In the genomic region with DNA sequence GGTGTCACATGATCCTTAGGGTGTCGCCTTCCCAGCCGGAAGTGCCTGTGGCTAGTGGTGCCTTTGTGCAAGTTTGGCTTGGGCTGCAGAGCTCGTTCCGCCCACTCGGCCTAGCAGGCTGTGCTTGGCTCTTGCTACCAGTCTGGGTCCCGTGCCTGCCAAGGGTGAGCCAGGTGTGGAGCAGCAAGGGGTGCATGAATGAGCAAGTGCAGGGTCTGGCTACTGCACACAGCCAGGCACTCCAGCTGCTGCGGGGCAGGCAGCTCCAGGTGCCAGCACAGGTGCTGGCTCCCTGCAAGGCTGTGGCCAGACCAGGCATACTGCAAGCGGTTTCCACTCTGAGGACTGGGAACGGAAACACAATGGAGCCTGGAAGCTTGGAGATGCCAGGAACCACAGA, we compare ENCODE assay signal across 21 cellular contexts.
A peak's percentile ranks its signal among the peaks of the same experiment; 100 is the strongest.
DNase-seq lines count a peak whose midpoint lies in the region; ATAC-seq and TF ChIP-seq lines count a peak whose summit lies in the region.
"Had no signal": no experiment of that assay in that cellular context is flagged by ENCODE, and none has a peak within 500 bp of the region (broad histone marks: within the 10 kb centered on the region; RNA-seq: fewer than 3 reads in every experiment).

No MANE protein-coding gene starts in this region.

- intact Hi-C loops in thyroid gland (cut with DNase I): no loop called here

- H3K4me1 Mint-ChIP-seq in WTC11: no peaks in the 10 kb centered on the region
- H3K4me1 Mint-ChIP-seq in stimulated activated memory B cell treated with anti-CD40 and anti-IgM and Interleukin-4, amounts not matched to agents 10 μg/mL and 1 μg/mL and 100 μg/mL, for 72 hours: no peaks in the 10 kb centered on the region

- no peaks in the 10 kb centered on the region for H3K9me3 Mint-ChIP-seq in WTC11
- H3K9me3 Mint-ChIP-seq in stimulated activated memory B cell treated with anti-CD40 and anti-IgM and Interleukin-4, amounts not matched to agents 10 μg/mL and 1 μg/mL and 100 μg/mL, for 72 hours: peaks cover 4% of the 10 kb centered on the region

- POLR2A ChIA-PET in WTC11 (lab: Charles Lee): no interaction called here

- WGBS in thyroid gland, 2 donors: 78 to 81% methylated on average over 8 of the region's 9 CpGs

- no peak for TF ChIP-seq POLR2A in thyroid gland (IDR thresholded peaks at IDR 0.05)

- no peak overlapping the region for H3K4me3 ChIP-seq in thyroid gland (replicated peaks in 1 of 3)
- H3K4me3 ChIP-seq: PC-9 had no signal

- no peak overlapping the region for H3K4me3 Mint-ChIP-seq in WTC11
- H3K4me3 Mint-ChIP-seq in stimulated activated memory B cell treated with anti-CD40 and anti-IgM and Interleukin-4, amounts not matched to agents 10 μg/mL and 1 μg/mL and 100 μg/mL, for 72 hours: no peak overlapping the region

- H3K27me3 ChIP-seq in thyroid gland: no peaks in the 10 kb centered on the region

- ATAC-seq in WTC11: peak; percentile 30; the same call in 1 of the 2 replicates
- ATAC-seq in stimulated activated memory B cell treated with anti-CD40 and anti-IgM and Interleukin-4, amounts not matched to agents 10 μg/mL and 1 μg/mL and 100 μg/mL, for 72 hours: peak; percentile 25

- no peaks in the 10 kb centered on the region for H3K4me1 ChIP-seq in thyroid gland

- H3K27ac Mint-ChIP-seq in WTC11: no peak overlapping the region
- H3K27ac Mint-ChIP-seq in stimulated activated memory B cell treated with anti-CD40 and anti-IgM and Interleukin-4, amounts not matched to agents 10 μg/mL and 1 μg/mL and 100 μg/mL, for 72 hours: no peak overlapping the region

- no peak overlapping the region for H3K27ac ChIP-seq in thyroid gland
- H3K27ac ChIP-seq: 22Rv1, C4-2B, PC-9 had no signal

- no peak for TF ChIP-seq CTCF in WTC11 (IDR thresholded peaks at IDR 0.05)
- TF ChIP-seq CTCF in thyroid gland (IDR thresholded peaks at IDR 0.05): no peak

- no peaks in the 10 kb centered on the region for H3K9me3 ChIP-seq in thyroid gland

- CTCF ChIA-PET in WTC11 (lab: Charles Lee): no interaction called here

- H3K36me3 ChIP-seq in thyroid gland: no peaks in the 10 kb centered on the region

- H3K36me3 Mint-ChIP-seq in WTC11: no peaks in the 10 kb centered on the region
- no peaks in the 10 kb centered on the region for H3K36me3 Mint-ChIP-seq in stimulated activated memory B cell treated with anti-CD40 and anti-IgM and Interleukin-4, amounts not matched to agents 10 μg/mL and 1 μg/mL and 100 μg/mL, for 72 hours

- DNase-seq in NCI-H2081 (lab: John Stamatoyannopoulos, UW) (peak; percentile 7 to 77), NCI-H2081 treated with DMSO at 0.1 percent for 48 hours (lab: John Stamatoyannopoulos, UW) (no peak), NCI-H345 (lab: John Stamatoyannopoulos, UW) (peak; percentile 76), WTC11 (ENCODE audit: low spot score) (peak; percentile 12), thyroid gland (no peak), globus pallidus (ENCODE audit: low spot score) (no peak), COLO668 (lab: John Stamatoyannopoulos, UW; ENCODE audit: unreplicated experiment) (no peak)
- DNase-seq: AML-193, DMS79 treated with DMSO at 0.1 percent for 48 hours, HCEC 1CT, IMR-90, Karpas-422, NCI-H1048, NCI-H146, NCI-H2029 treated with DMSO at 0.1 percent for 48 hours, NCI-H446 treated with DMSO at 0.1 percent for 48 hours, PC-9, T-helper 1 cell had no signal

- H3K27me3 Mint-ChIP-seq in WTC11 (ENCODE audit: low read depth): no peaks in the 10 kb centered on the region
- H3K27me3 Mint-ChIP-seq in stimulated activated memory B cell treated with anti-CD40 and anti-IgM and Interleukin-4, amounts not matched to agents 10 μg/mL and 1 μg/mL and 100 μg/mL, for 72 hours: no peaks in the 10 kb centered on the region

TF ChIP-seq in WTC11, 78 proteins besides CTCF, POLR2A, EP300 and RAD21:
- TF ChIP-seq, protein P1, sequence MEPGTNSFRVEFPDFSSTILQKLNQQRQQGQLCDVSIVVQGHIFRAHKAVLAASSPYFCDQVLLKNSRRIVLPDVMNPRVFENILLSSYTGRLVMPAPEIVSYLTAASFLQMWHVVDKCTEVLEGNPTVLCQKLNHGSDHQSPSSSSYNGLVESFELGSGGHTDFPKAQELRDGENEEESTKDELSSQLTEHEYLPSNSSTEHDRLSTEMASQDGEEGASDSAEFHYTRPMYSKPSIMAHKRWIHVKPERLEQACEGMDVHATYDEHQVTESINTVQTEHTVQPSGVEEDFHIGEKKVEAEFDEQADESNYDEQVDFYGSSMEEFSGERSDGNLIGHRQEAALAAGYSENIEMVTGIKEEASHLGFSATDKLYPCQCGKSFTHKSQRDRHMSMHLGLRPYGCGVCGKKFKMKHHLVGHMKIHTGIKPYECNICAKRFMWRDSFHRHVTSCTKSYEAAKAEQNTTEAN (CRISPR knock-in tag; IDR thresholded peaks at IDR 0.05): no peak
- TF ChIP-seq NFYB (CRISPR knock-in tag; conservative IDR thresholded peaks at IDR 0.05; ENCODE audit: low read depth) (no peak), ZNF138 (CRISPR knock-in tag; conservative IDR thresholded peaks at IDR 0.05) (no peak), ZBTB21 (CRISPR knock-in tag; IDR thresholded peaks at IDR 0.05; ENCODE audit: borderline replicate concordance) (no peak), CBFB (CRISPR knock-in tag; IDR thresholded peaks at IDR 0.05; ENCODE audit: low read depth) (no peak)
- TF ChIP-seq, protein P2, sequence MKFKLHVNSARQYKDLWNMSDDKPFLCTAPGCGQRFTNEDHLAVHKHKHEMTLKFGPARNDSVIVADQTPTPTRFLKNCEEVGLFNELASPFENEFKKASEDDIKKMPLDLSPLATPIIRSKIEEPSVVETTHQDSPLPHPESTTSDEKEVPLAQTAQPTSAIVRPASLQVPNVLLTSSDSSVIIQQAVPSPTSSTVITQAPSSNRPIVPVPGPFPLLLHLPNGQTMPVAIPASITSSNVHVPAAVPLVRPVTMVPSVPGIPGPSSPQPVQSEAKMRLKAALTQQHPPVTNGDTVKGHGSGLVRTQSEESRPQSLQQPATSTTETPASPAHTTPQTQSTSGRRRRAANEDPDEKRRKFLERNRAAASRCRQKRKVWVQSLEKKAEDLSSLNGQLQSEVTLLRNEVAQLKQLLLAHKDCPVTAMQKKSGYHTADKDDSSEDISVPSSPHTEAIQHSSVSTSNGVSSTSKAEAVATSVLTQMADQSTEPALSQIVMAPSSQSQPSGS (CRISPR knock-in tag; IDR thresholded peaks at IDR 0.05; ENCODE audit: borderline replicate concordance, low read depth): no peak
- TF ChIP-seq, protein P3, sequence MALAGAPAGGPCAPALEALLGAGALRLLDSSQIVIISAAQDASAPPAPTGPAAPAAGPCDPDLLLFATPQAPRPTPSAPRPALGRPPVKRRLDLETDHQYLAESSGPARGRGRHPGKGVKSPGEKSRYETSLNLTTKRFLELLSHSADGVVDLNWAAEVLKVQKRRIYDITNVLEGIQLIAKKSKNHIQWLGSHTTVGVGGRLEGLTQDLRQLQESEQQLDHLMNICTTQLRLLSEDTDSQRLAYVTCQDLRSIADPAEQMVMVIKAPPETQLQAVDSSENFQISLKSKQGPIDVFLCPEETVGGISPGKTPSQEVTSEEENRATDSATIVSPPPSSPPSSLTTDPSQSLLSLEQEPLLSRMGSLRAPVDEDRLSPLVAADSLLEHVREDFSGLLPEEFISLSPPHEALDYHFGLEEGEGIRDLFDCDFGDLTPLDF (CRISPR knock-in tag; IDR thresholded peaks at IDR 0.05): no peak
- TF ChIP-seq, protein P4, sequence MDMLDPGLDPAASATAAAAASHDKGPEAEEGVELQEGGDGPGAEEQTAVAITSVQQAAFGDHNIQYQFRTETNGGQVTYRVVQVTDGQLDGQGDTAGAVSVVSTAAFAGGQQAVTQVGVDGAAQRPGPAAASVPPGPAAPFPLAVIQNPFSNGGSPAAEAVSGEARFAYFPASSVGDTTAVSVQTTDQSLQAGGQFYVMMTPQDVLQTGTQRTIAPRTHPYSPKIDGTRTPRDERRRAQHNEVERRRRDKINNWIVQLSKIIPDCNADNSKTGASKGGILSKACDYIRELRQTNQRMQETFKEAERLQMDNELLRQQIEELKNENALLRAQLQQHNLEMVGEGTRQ (CRISPR knock-in tag; IDR thresholded peaks at IDR 0.05): 0 out of 2 replicates have a peak, but pooled peaks have one; percentile 47
TF ChIP-seq in WTC11: peak in this region for 1.

Comparison
In these comparisons a context has a peak if more than half of its experiments do, and no peak if none do; other contexts are left out.
1. DNase-seq: peak in NCI-H2081 (2 of 2), NCI-H345 (single experiment) and WTC11 (single experiment); none in NCI-H2081 treated with DMSO at 0.1 percent for 48 hours (single experiment), thyroid gland (0 of 2), globus pallidus (single experiment) and COLO668 (single experiment).